In genomic region chr15:67370206-67370954, GRCh38 we compare ENCODE assay signal across 1 cellular context.
TF ChIP-seq lines count a peak whose summit lies in the region.

No MANE protein-coding gene starts in this region.

TF ChIP-seq in K562, 482 proteins besides CTCF, POLR2A, EP300 and RAD21 (continued from another document):
- no peak for TF ChIP-seq ZNF23 (CRISPR knock-in tag; IDR thresholded peaks at IDR 0.05)
- no peak for TF ChIP-seq MXD1 (CRISPR knock-in tag; IDR thresholded peaks at IDR 0.05; ENCODE audit: borderline replicate concordance, poor library complexity, severe bottlenecking)
- TF ChIP-seq HMBOX1 (IDR thresholded peaks at IDR 0.05): no peak
- TF ChIP-seq ZNF707 (CRISPR knock-in tag; conservative IDR thresholded peaks at IDR 0.05): no peak
- no peak; the same call in 1 of the 2 replicates for TF ChIP-seq ATF7 (IDR thresholded peaks at IDR 0.05)
- TF ChIP-seq RUNX1 (IDR thresholded peaks at IDR 0.05; ENCODE audit: low read depth): no peak
- TF ChIP-seq NCOA4 (IDR thresholded peaks at IDR 0.05; ENCODE audit: partially characterized antibody): no peak
- TF ChIP-seq POLR2AphosphoS2 (IDR thresholded peaks at IDR 0.05; ENCODE audit: low read length): no peak
- TF ChIP-seq HMGXB4 (CRISPR knock-in tag; IDR thresholded peaks at IDR 0.05): no peak
- TF ChIP-seq TAL1 (IDR thresholded peaks at IDR 0.05): peak; percentile 61
- peak; percentile 24; the same call in 1 of the 2 replicates for TF ChIP-seq CTBP1 (IDR thresholded peaks at IDR 0.05; ENCODE audit: borderline replicate concordance)
- TF ChIP-seq SNAPC5 (CRISPR knock-in tag; IDR thresholded peaks at IDR 0.05): no peak
- TF ChIP-seq ZNF318 (IDR thresholded peaks at IDR 0.05; ENCODE audit: borderline replicate concordance in 1 of 2, low read depth in 1 of 2): no peak
